Comparison of ENCODE assay signal across 21 cellular contexts in genomic region chr2:66506265-66506664, GRCh38.
"Had no signal": no experiment of that assay in that cellular context is flagged by ENCODE, and none has a peak within 500 bp of the region (broad histone marks: within the 10 kb centered on the region; RNA-seq: fewer than 3 reads in every experiment).

No MANE protein-coding gene starts in this region.

- H3K27me3 Mint-ChIP-seq: activated CD4-positive, alpha-beta memory T cell treated with anti-CD3 and anti-CD28 coated beads, Interleukin-2, amount 10 ng/mL, durations not matched to agents 7 days and 5 days; activated CD8-positive, alpha-beta memory T cell treated with anti-CD3 and anti-CD28 coated beads, Interleukin-2, amount 10 ng/mL, durations not matched to agents 7 days and 5 days had no signal

- ATAC-seq: activated CD8-positive, alpha-beta memory T cell treated with anti-CD3 and anti-CD28 coated beads, Interleukin-2, amount 10 ng/mL, durations not matched to agents 7 days and 5 days; gastrocnemius medialis; naive thymus-derived CD4-positive, alpha-beta T cell; stimulated activated naive CD8-positive, alpha-beta T cell treated with anti-CD3 and anti-CD28 coated beads, Interleukin-15, Interleukin-2, amounts not matched to agents 100 U/mL and 50 U/mL, for 24 hours; T-cell had no signal

- H3K36me3 ChIP-seq: gastrocnemius medialis, heart right ventricle, suprapubic skin had no signal

- H3K4me1 Mint-ChIP-seq: activated B cell treated with CpG ODN at 0.5 μM for 24 hours; activated CD4-positive, alpha-beta memory T cell treated with anti-CD3 and anti-CD28 coated beads, Interleukin-2, amount 10 ng/mL, durations not matched to agents 7 days and 5 days; activated CD8-positive, alpha-beta memory T cell treated with anti-CD3 and anti-CD28 coated beads, Interleukin-2, amount 10 ng/mL, durations not matched to agents 7 days and 5 days; naive thymus-derived CD4-positive, alpha-beta T cell; T-cell had no signal

- H3K27ac Mint-ChIP-seq: activated B cell treated with CpG ODN at 0.5 μM for 24 hours; activated CD4-positive, alpha-beta memory T cell treated with anti-CD3 and anti-CD28 coated beads, Interleukin-2, amount 10 ng/mL, durations not matched to agents 7 days and 5 days; activated CD8-positive, alpha-beta memory T cell treated with anti-CD3 and anti-CD28 coated beads, Interleukin-2, amount 10 ng/mL, durations not matched to agents 7 days and 5 days; activated naive CD8-positive, alpha-beta T cell; naive thymus-derived CD4-positive, alpha-beta T cell; T-cell had no signal

- H3K9me3 ChIP-seq: gastrocnemius medialis, heart right ventricle, SK-N-SH, suprapubic skin had no signal

- H3K9me3 Mint-ChIP-seq: activated B cell treated with CpG ODN at 0.5 μM for 24 hours; activated CD4-positive, alpha-beta memory T cell treated with anti-CD3 and anti-CD28 coated beads, Interleukin-2, amount 10 ng/mL, durations not matched to agents 7 days and 5 days had no signal

- H3K4me3 ChIP-seq: coronary artery, gastrocnemius medialis, heart right ventricle, suprapubic skin had no signal

- H3K9ac ChIP-seq: SK-N-SH had no signal

- H3K36me3 Mint-ChIP-seq: activated CD8-positive, alpha-beta memory T cell treated with anti-CD3 and anti-CD28 coated beads, Interleukin-2, amount 10 ng/mL, durations not matched to agents 7 days and 5 days; activated naive CD8-positive, alpha-beta T cell; naive thymus-derived CD4-positive, alpha-beta T cell; T-cell had no signal

- DNase-seq: activated B cell treated with CpG ODN at 0.5 μM for 24 hours; activated CD4-positive, alpha-beta memory T cell treated with anti-CD3 and anti-CD28 coated beads, Interleukin-2, amount 10 ng/mL, durations not matched to agents 7 days and 5 days; activated CD4-positive, alpha-beta T cell treated with anti-CD3 and anti-CD28 coated beads for 48 hours; activated CD8-positive, alpha-beta memory T cell treated with anti-CD3 and anti-CD28 coated beads, Interleukin-2, amount 10 ng/mL, durations not matched to agents 7 days and 5 days; amniotic stem cell; central memory CD4-positive, alpha-beta T cell; gastrocnemius medialis; heart right ventricle; kidney glomerular epithelial cell; mesenchymal stem cell; naive thymus-derived CD4-positive, alpha-beta T cell; retina; SK-N-SH; stimulated activated CD4-positive, alpha-beta T cell treated with anti-CD3 and anti-CD28 coated beads, Interleukin-2, amount 100 ng/mL, for 24 hours; stimulated activated naive CD8-positive, alpha-beta T cell treated with anti-CD3 and anti-CD28 coated beads, Interleukin-15, Interleukin-2, amounts not matched to agents 100 U/mL and 50 U/mL, for 24 hours; T-cell; T-helper 9 cell; trophoblast cell had no signal

- H3K27me3 ChIP-seq: gastrocnemius medialis, heart right ventricle, suprapubic skin had no signal

- H3K27ac ChIP-seq: coronary artery, gastrocnemius medialis, heart right ventricle, suprapubic skin had no signal

- H3K4me2 ChIP-seq: SK-N-SH had no signal

- H3K4me3 Mint-ChIP-seq: activated B cell treated with CpG ODN at 0.5 μM for 24 hours; activated CD4-positive, alpha-beta memory T cell treated with anti-CD3 and anti-CD28 coated beads, Interleukin-2, amount 10 ng/mL, durations not matched to agents 7 days and 5 days; activated CD8-positive, alpha-beta memory T cell treated with anti-CD3 and anti-CD28 coated beads, Interleukin-2, amount 10 ng/mL, durations not matched to agents 7 days and 5 days; activated naive CD8-positive, alpha-beta T cell; naive thymus-derived CD4-positive, alpha-beta T cell; T-cell had no signal
